ENCODE assay signal across 17 cellular contexts in the genomic region with DNA sequence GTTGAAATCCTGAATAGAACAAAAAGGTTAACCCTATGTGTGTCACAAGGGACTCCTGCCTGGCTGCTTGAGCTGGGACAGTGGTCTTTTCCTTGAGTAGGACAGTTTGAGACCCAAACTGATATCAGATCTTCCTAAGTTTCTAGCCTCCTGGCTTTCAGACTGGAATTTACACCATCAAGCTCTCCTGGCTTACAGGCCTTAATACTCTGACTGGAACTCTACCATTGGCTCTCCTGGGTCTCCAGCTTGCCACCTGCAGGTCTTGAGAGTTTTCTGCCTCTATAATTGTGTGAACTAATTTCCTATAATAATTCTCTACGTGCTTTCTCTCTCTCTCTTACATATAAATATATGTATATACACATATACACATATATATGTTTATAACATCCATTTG.
A peak's percentile ranks its signal among the peaks of the same experiment; 100 is the strongest.
DNase-seq lines count a peak whose midpoint lies in the region; ATAC-seq and TF ChIP-seq lines count a peak whose summit lies in the region.
"Had no signal": no experiment of that assay in that cellular context is flagged by ENCODE, and none has a peak within 500 bp of the region (broad histone marks: within the 10 kb centered on the region; RNA-seq: fewer than 3 reads in every experiment).

No MANE protein-coding gene starts in this region.

- H2AFZ ChIP-seq in GM23338 = no peak overlapping the region

- H3K4me3 Mint-ChIP-seq in GM23338 (no peak overlapping the region), endodermal cell (no peak overlapping the region)
- H3K4me3 Mint-ChIP-seq: B cell; CD4-positive, alpha-beta T cell had no signal

- ATAC-seq in GM23338 (peak; percentile 73), RWPE2 (ENCODE audit: low read depth) (0 out of 3 replicates have a peak, but pooled peaks have one; percentile 38)
- no peak for ATAC-seq in stimulated activated naive CD8-positive, alpha-beta T cell treated with anti-CD3 and anti-CD28 coated beads, Interleukin-15, Interleukin-2, amounts not matched to agents 100 U/mL and 50 U/mL, for 24 hours
- ATAC-seq: GM12878, HCT116 had no signal

- H3K27ac ChIP-seq in GM23338 (ENCODE audit: low read depth) (no peak overlapping the region), RWPE2 (ENCODE audit: poor library complexity, severe bottlenecking) (no peak overlapping the region), endodermal cell (ENCODE audit: low read depth, low read length) (no peak overlapping the region)

- H3K4me1 Mint-ChIP-seq in GM23338 (peaks cover 13% of the 10 kb centered on the region), endodermal cell (no peaks in the 10 kb centered on the region)
- H3K4me1 Mint-ChIP-seq: B cell had no signal

- no peak overlapping the region for H3K4me2 ChIP-seq in GM23338

- H3K27me3 Mint-ChIP-seq in GM23338 (ENCODE audit: insufficient read depth, low read depth, poor library complexity) (peaks cover 3% of the 10 kb centered on the region), endodermal cell (ENCODE audit: insufficient read depth) (peaks cover 6% of the 10 kb centered on the region)
- H3K27me3 Mint-ChIP-seq: B cell; CD4-positive, alpha-beta T cell had no signal

- H3K27ac Mint-ChIP-seq in GM23338 (no peak overlapping the region), endodermal cell (no peak overlapping the region)
- H3K27ac Mint-ChIP-seq: B cell; CD4-positive, alpha-beta T cell had no signal

- H3K9me3 ChIP-seq in RWPE2 (ENCODE audit: severe bottlenecking) (no peaks in the 10 kb centered on the region), endodermal cell (ENCODE audit: control insufficient read depth, low read length) (no peaks in the 10 kb centered on the region)

- H3K27me3 ChIP-seq in GM23338 (ENCODE audit: insufficient read depth) = no peaks in the 10 kb centered on the region
- H3K27me3 ChIP-seq in RWPE2 (ENCODE audit: insufficient read depth, poor library complexity, severe bottlenecking) = no peaks in the 10 kb centered on the region
- no peaks in the 10 kb centered on the region for H3K27me3 ChIP-seq in endodermal cell (ENCODE audit: control insufficient read depth, insufficient read depth, low read length, poor library complexity, severe bottlenecking)

- H3K4me1 ChIP-seq in GM23338 (ENCODE audit: insufficient read depth) (no peaks in the 10 kb centered on the region), RWPE2 (ENCODE audit: insufficient read depth, poor library complexity, severe bottlenecking) (no peaks in the 10 kb centered on the region), endodermal cell (ENCODE audit: control insufficient read depth, insufficient read depth, low read length) (no peaks in the 10 kb centered on the region)

- no peaks in the 10 kb centered on the region for H3F3A ChIP-seq in GM23338 (replicated peaks; ENCODE audit: low read depth)

- H3K4me3 ChIP-seq in GM23338 = no peak overlapping the region
- no peak overlapping the region for H3K4me3 ChIP-seq in RWPE2 (ENCODE audit: severe bottlenecking)
- H3K4me3 ChIP-seq in endodermal cell (ENCODE audit: low read length) = no peak overlapping the region
- H3K4me3 ChIP-seq: GM12878 had no signal

- no peaks in the 10 kb centered on the region for H3K9me3 Mint-ChIP-seq in GM23338
- H3K9me3 Mint-ChIP-seq in endodermal cell = no peaks in the 10 kb centered on the region

- H3K9ac ChIP-seq in endodermal cell (ENCODE audit: extremely low read depth, low read length, poor library complexity, severe bottlenecking) = no peak overlapping the region

- H4K20me1 ChIP-seq in GM23338 (replicated peaks; ENCODE audit: insufficient read depth) = no peaks in the 10 kb centered on the region

- TF ChIP-seq CTCF in GM23338 (conservative IDR thresholded peaks at IDR 0.05; ENCODE audit: low read depth in 2 of 2) = peak; percentile 32 to 34; a peak in 3 of 4 replicates
- TF ChIP-seq CTCF in RWPE2 (IDR thresholded peaks at IDR 0.05; ENCODE audit: poor library complexity, severe bottlenecking) = no peak
- peak; percentile 61 for TF ChIP-seq CTCF in endodermal cell (conservative IDR thresholded peaks at IDR 0.05)

- peak; percentile 55 for DNase-seq in GM23338 (ENCODE audit: low spot score)
- no peak for DNase-seq in RWPE2 (ENCODE audit: low spot score)
- peak; percentile 54 for DNase-seq in endodermal cell
- peak; percentile 14 for DNase-seq in iPS-NIHi7 (ENCODE audit: extremely low spot score)
- no peak for DNase-seq in NCI-H1092 (lab: John Stamatoyannopoulos, UW)
- DNase-seq in Ammon's horn (ENCODE audit: low spot score) = no peak
- no peak for DNase-seq in activated gamma-delta T cell treated with Interleukin-2 at 50 U/mL for 16 hours
- DNase-seq in stimulated activated naive CD8-positive, alpha-beta T cell treated with anti-CD3 and anti-CD28 coated beads, Interleukin-15, Interleukin-2, amounts not matched to agents 100 U/mL and 50 U/mL, for 24 hours = no peak
- DNase-seq: ACHN; C1 segment of cervical spinal cord; Calu3; CD4-positive, alpha-beta T cell; DMS 273 treated with DMSO at 0.1 percent for 48 hours; GOT3 had no signal

- no peaks in the 10 kb centered on the region for H3K36me3 Mint-ChIP-seq in GM23338 (ENCODE audit: low read depth)
- H3K36me3 Mint-ChIP-seq in endodermal cell (ENCODE audit: low read depth) = no peaks in the 10 kb centered on the region

- H3K79me2 ChIP-seq in GM23338 (replicated peaks; ENCODE audit: insufficient read depth) = no peaks in the 10 kb centered on the region

- WGBS in endodermal cell (ENCODE audit: insufficient coverage in 1 of 2, insufficient read length in 1 of 2), 2 experiments = no CpG with 5 or more reads among the region's 1 CpG

- 0 out of 2 replicates have a peak, but pooled peaks cover 7% of the 10 kb centered on the region for H3K9me2 ChIP-seq in GM23338 (ENCODE audit: insufficient read depth)

- H3K36me3 ChIP-seq in GM23338 (ENCODE audit: insufficient read depth) (0 out of 2 replicates have a peak, but pooled peaks cover 3% of the 10 kb centered on the region), RWPE2 (ENCODE audit: low read depth) (no peaks in the 10 kb centered on the region), endodermal cell (ENCODE audit: control insufficient read depth, insufficient read depth, low read length) (no peaks in the 10 kb centered on the region)

TF ChIP-seq in GM23338, 12 proteins besides CTCF, POLR2A, EP300 and RAD21:
- no peak for TF ChIP-seq POLR2AphosphoS5 (IDR thresholded peaks at IDR 0.05; ENCODE audit: low read depth)

Comparison
In these comparisons a context has a peak if more than half of its experiments do, and no peak if none do; other contexts are left out.
1. DNase-seq: peak in GM23338 (single experiment), endodermal cell (single experiment) and iPS-NIHi7 (single experiment); none in RWPE2 (single experiment), NCI-H1092 (single experiment), Ammon's horn (single experiment), activated gamma-delta T cell treated with Interleukin-2 at 50 U/mL for 16 hours (single experiment) and stimulated activated naive CD8-positive, alpha-beta T cell treated with anti-CD3 and anti-CD28 coated beads, Interleukin-15, Interleukin-2, amounts not matched to agents 100 U/mL and 50 U/mL, for 24 hours (single experiment).